Comparison of ENCODE assay signal across 17 cellular contexts in the genomic region with DNA sequence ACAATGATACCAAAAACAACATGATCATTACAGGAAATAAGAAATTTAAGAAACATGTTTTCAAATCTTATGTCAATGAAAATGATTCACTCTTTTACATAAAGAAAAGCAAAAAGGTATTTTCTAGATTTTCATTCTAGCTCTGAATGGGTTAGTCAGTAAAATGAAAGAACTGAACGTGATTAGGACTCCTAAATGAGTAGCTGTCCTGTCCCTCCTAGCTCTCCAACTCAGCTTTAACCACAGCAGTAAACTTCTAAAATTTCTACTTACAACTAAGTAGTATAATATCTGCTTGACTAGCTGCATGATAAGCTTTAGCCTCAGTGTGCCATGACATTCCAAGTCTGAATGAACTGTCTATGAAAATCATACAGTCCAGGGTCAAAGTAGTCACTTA.
DNase-seq lines count a peak whose midpoint lies in the region; ATAC-seq and TF ChIP-seq lines count a peak whose summit lies in the region.
"Had no signal": no experiment of that assay in that cellular context is flagged by ENCODE, and none has a peak within 500 bp of the region (broad histone marks: within the 10 kb centered on the region; RNA-seq: fewer than 3 reads in every experiment).

No MANE protein-coding gene starts in this region.

- no peak for TF ChIP-seq CTCF in CD4-positive, alpha-beta T cell (IDR thresholded peaks at IDR 0.05)
- TF ChIP-seq CTCF in choroid plexus epithelial cell (conservative IDR thresholded peaks at IDR 0.05; ENCODE audit: low read depth, low read length) = no peak

- intact Hi-C loops in CD4-positive, alpha-beta T cell (cut with DNase I, micrococcal nuclease) = no loop called here

- no peak for DNase-seq in activated T-cell treated with anti-CD3 and anti-CD28 coated beads, Interleukin-2, amount 50 U/mL, for 24 hours
- DNase-seq in activated T-cell treated with anti-CD3 and anti-CD28 coated beads, Interleukin-2, amount 50 U/mL, for 4 hours = no peak
- no peak for DNase-seq in CD4-positive, alpha-beta T cell
- DNase-seq in choroid plexus epithelial cell (ENCODE audit: low read depth) (peak; percentile 13), COR-L47 (lab: John Stamatoyannopoulos, UW) (no peak), DMS153 treated with DMSO at 0.1 percent for 48 hours (lab: John Stamatoyannopoulos, UW; ENCODE audit: unreplicated experiment) (no peak)
- DNase-seq: ACHN; C1 segment of cervical spinal cord; Caco-2; CD8-positive, alpha-beta T cell; DMS53; GF-D8; HCEC 1CT; HFFc6 had no signal

- no peaks in the 10 kb centered on the region for H3K27me3 Mint-ChIP-seq in activated T-cell treated with anti-CD3 and anti-CD28 coated beads, Interleukin-2, amount 50 U/mL, for 24 hours
- H3K27me3 Mint-ChIP-seq in activated T-cell treated with anti-CD3 and anti-CD28 coated beads, Interleukin-2, amount 50 U/mL, for 4 hours (ENCODE audit: low read depth) = no peaks in the 10 kb centered on the region
- no peaks in the 10 kb centered on the region for H3K27me3 Mint-ChIP-seq in CD4-positive, alpha-beta T cell

- ATAC-seq in activated T-cell treated with anti-CD3 and anti-CD28 coated beads, Interleukin-2, amount 50 U/mL, for 4 hours = no peak
- ATAC-seq in CD4-positive, alpha-beta T cell (ENCODE audit: poor library complexity) = no peak
- no peak for ATAC-seq in HG03280 (IDR thresholded peaks at IDR 0.05; ENCODE audit: unreplicated experiment)
- ATAC-seq: CD8-positive, alpha-beta T cell; K562 had no signal

- no peaks in the 10 kb centered on the region for H3K9me3 Mint-ChIP-seq in activated T-cell treated with anti-CD3 and anti-CD28 coated beads, Interleukin-2, amount 50 U/mL, for 24 hours
- H3K9me3 Mint-ChIP-seq in activated T-cell treated with anti-CD3 and anti-CD28 coated beads, Interleukin-2, amount 50 U/mL, for 4 hours = no peaks in the 10 kb centered on the region
- no peaks in the 10 kb centered on the region for H3K9me3 Mint-ChIP-seq in CD4-positive, alpha-beta T cell
- H3K9me3 Mint-ChIP-seq: CD8-positive, alpha-beta T cell; HFFc6 had no signal

- CTCF ChIA-PET in CD4-positive, alpha-beta T cell (lab: Charles Lee) = no interaction called here

- no peaks in the 10 kb centered on the region for H3K27me3 ChIP-seq in CD4-positive, alpha-beta T cell (ENCODE audit: control insufficient read depth, insufficient read depth, low read length)

- no peak overlapping the region for H3K27ac ChIP-seq in CD4-positive, alpha-beta T cell (ENCODE audit: low read depth, low read length)
- H3K27ac ChIP-seq: HL-60 had no signal

- peaks cover 69% of the 10 kb centered on the region for H3K36me3 Mint-ChIP-seq in activated T-cell treated with anti-CD3 and anti-CD28 coated beads, Interleukin-2, amount 50 U/mL, for 24 hours (ENCODE audit: low read depth)
- H3K36me3 Mint-ChIP-seq in activated T-cell treated with anti-CD3 and anti-CD28 coated beads, Interleukin-2, amount 50 U/mL, for 4 hours (ENCODE audit: insufficient read depth) = peaks cover 50% of the 10 kb centered on the region
- peaks cover 71% of the 10 kb centered on the region for H3K36me3 Mint-ChIP-seq in CD4-positive, alpha-beta T cell (ENCODE audit: low read depth)

- no peaks in the 10 kb centered on the region for H3K9me3 ChIP-seq in CD4-positive, alpha-beta T cell (ENCODE audit: control insufficient read depth, low read length)
- H3K9me3 ChIP-seq: Caco-2 had no signal

- H3K4me1 Mint-ChIP-seq in activated T-cell treated with anti-CD3 and anti-CD28 coated beads, Interleukin-2, amount 50 U/mL, for 24 hours (ENCODE audit: low read depth) = peaks cover 15% of the 10 kb centered on the region
- peaks cover 10% of the 10 kb centered on the region for H3K4me1 Mint-ChIP-seq in activated T-cell treated with anti-CD3 and anti-CD28 coated beads, Interleukin-2, amount 50 U/mL, for 4 hours (ENCODE audit: low read depth)
- peaks cover 9% of the 10 kb centered on the region for H3K4me1 Mint-ChIP-seq in CD4-positive, alpha-beta T cell (ENCODE audit: low read depth)

- H3K4me3 Mint-ChIP-seq in activated T-cell treated with anti-CD3 and anti-CD28 coated beads, Interleukin-2, amount 50 U/mL, for 24 hours = no peak overlapping the region
- no peak overlapping the region for H3K4me3 Mint-ChIP-seq in activated T-cell treated with anti-CD3 and anti-CD28 coated beads, Interleukin-2, amount 50 U/mL, for 4 hours
- H3K4me3 Mint-ChIP-seq in CD4-positive, alpha-beta T cell = no peak overlapping the region
- H3K4me3 Mint-ChIP-seq: CD8-positive, alpha-beta T cell; HFFc6 had no signal

- no peak overlapping the region for H3K4me3 ChIP-seq in choroid plexus epithelial cell (ENCODE audit: low read depth, low read length)
- H3K4me3 ChIP-seq: K562 had no signal

- POLR2A ChIA-PET in CD4-positive, alpha-beta T cell (lab: Charles Lee) = no interaction called here

- H3K27ac Mint-ChIP-seq in activated T-cell treated with anti-CD3 and anti-CD28 coated beads, Interleukin-2, amount 50 U/mL, for 24 hours = peak overlapping the region; percentile 61
- peak overlapping the region; percentile 36 for H3K27ac Mint-ChIP-seq in CD4-positive, alpha-beta T cell
- H3K27ac Mint-ChIP-seq: CD8-positive, alpha-beta T cell; HFFc6 had no signal
